In the genomic region with DNA sequence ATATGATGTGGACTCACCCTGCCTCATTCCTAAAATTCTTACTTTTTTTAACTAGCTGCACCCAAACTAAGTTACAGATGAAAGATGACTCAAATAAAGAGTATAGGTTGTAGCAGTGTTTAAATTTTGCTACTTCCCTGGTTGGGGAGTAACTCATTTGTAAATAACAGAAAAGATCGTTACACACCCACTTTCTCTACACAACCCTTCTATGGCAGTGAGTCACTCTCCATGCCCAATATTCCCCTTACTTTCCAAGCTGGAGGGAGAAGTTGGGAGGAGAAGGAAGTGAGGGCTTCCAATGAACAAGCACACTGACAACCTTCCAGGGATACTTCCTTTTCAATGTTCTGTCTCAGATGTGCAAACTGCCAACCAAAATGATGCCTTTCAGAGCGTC, we compare ENCODE assay signal across 14 cellular contexts. TPM values are rescaled to one million over a fixed set of nuclear protein-coding genes. Genes with fewer than 3 reads are reported as not detected.
DNase-seq lines count a peak whose midpoint lies in the region; ATAC-seq and TF ChIP-seq lines count a peak whose summit lies in the region.
"Had no signal": no experiment of that assay in that cellular context is flagged by ENCODE, and none has a peak within 500 bp of the region (broad histone marks: within the 10 kb centered on the region; RNA-seq: fewer than 3 reads in every experiment).

No MANE protein-coding gene starts in this region.

- H3K36me3 Mint-ChIP-seq in neural progenitor cell: no peaks in the 10 kb centered on the region
- H3K36me3 Mint-ChIP-seq: CD4-positive, CD25-positive, alpha-beta regulatory T cell had no signal

- H3K9me3 ChIP-seq in neural progenitor cell (ENCODE audit: low read depth): no peaks in the 10 kb centered on the region

- H3K4me1 ChIP-seq in neural progenitor cell: peaks cover 4% of the 10 kb centered on the region

- H3K4me3 Mint-ChIP-seq in neural progenitor cell: peak overlapping the region; percentile 88
- H3K4me3 Mint-ChIP-seq: CD4-positive, CD25-positive, alpha-beta regulatory T cell; effector memory CD8-positive, alpha-beta T cell had no signal

- no peak overlapping the region for H3K27ac ChIP-seq in neural progenitor cell

- H3K9me3 Mint-ChIP-seq in neural progenitor cell: no peaks in the 10 kb centered on the region

- H3K79me2 ChIP-seq in neural progenitor cell (ENCODE audit: low read depth): no peaks in the 10 kb centered on the region

- H3K27me3 ChIP-seq in neural progenitor cell: peaks cover 68% of the 10 kb centered on the region

- peak overlapping the region; percentile 63 for H3K4me3 ChIP-seq in epithelial cell of esophagus (ENCODE audit: low read length)
- no peak overlapping the region for H3K4me3 ChIP-seq in neural progenitor cell

- H3K9ac ChIP-seq in neural progenitor cell: no peak overlapping the region

- H3K27ac Mint-ChIP-seq in neural progenitor cell: no peak overlapping the region
- H3K27ac Mint-ChIP-seq: CD4-positive, CD25-positive, alpha-beta regulatory T cell; effector memory CD8-positive, alpha-beta T cell had no signal

- no peak overlapping the region for H2AFZ ChIP-seq in neural progenitor cell (replicated peaks)

- H3K4me2 ChIP-seq in neural progenitor cell: no peak overlapping the region

- peaks cover 4% of the 10 kb centered on the region for H4K20me1 ChIP-seq in neural progenitor cell (ENCODE audit: low read depth)

- ATAC-seq in HG03097 (IDR thresholded peaks at IDR 0.05; ENCODE audit: low FRiP score, unreplicated experiment): no peak
- ATAC-seq: effector memory CD8-positive, alpha-beta T cell had no signal

- no peaks in the 10 kb centered on the region for H3F3A ChIP-seq in neural progenitor cell (ENCODE audit: low read depth)

- peaks cover 25% of the 10 kb centered on the region for H3K4me1 Mint-ChIP-seq in neural progenitor cell
- H3K4me1 Mint-ChIP-seq: CD4-positive, CD25-positive, alpha-beta regulatory T cell had no signal

- DNase-seq in ELR (ENCODE audit: low read depth) (peak; percentile 26), NCI-H748 (lab: John Stamatoyannopoulos, UW; ENCODE audit: unreplicated experiment) (peak; percentile 40), epithelial cell of esophagus (ENCODE audit: low read depth) (peak; percentile 73), neural progenitor cell (ENCODE audit: low spot score) (no peak), OCI-M2 (lab: John Stamatoyannopoulos, UW; ENCODE audit: unreplicated experiment) (no peak), foreskin melanocyte (no peak)
- no peak for DNase-seq in activated CD4-positive, alpha-beta T cell treated with anti-CD3 and anti-CD28 coated beads, Interleukin-2, amount 50 U/mL, for 4 hours
- DNase-seq: activated T-cell treated with anti-CD3 and anti-CD28 coated beads, Interleukin-2, amount 50 U/mL, for 48 hours; aorta; CD4-positive, CD25-positive, alpha-beta regulatory T cell; effector memory CD8-positive, alpha-beta T cell; mesenchymal stem cell; NCI-H446 treated with DMSO at 0.1 percent for 48 hours had no signal

- H3K27me3 Mint-ChIP-seq in neural progenitor cell (ENCODE audit: insufficient read depth, low read depth): peaks cover 32% of the 10 kb centered on the region

- H3K36me3 ChIP-seq in neural progenitor cell: no peaks in the 10 kb centered on the region

- TF ChIP-seq CTCF in epithelial cell of esophagus (IDR thresholded peaks at IDR 0.05; ENCODE audit: insufficient read depth, low read depth, low read length, missing control alignments): no peak
- no peak for TF ChIP-seq CTCF in neural progenitor cell (IDR thresholded peaks at IDR 0.05)

RNA-seq across cellular contexts. Expression of gene RASEF, which starts 1.9 kb away (rescaled TPM):
- total RNA-seq in neural progenitor cell (ENCODE audit: low replicate concordance): 0.21 and 0.87 TPM in 2 replicates
- total RNA-seq: CD4-positive, CD25-positive, alpha-beta regulatory T cell had no signal

Comparison
In these comparisons a context has a peak if more than half of its experiments do, and no peak if none do; other contexts are left out.
1. DNase-seq: peak in ELR (single experiment), NCI-H748 (single experiment) and epithelial cell of esophagus (single experiment); none in neural progenitor cell (single experiment), activated CD4-positive, alpha-beta T cell treated with anti-CD3 and anti-CD28 coated beads, Interleukin-2, amount 50 U/mL, for 4 hours (0 of 2), OCI-M2 (single experiment) and foreskin melanocyte (single experiment).